ENCODE assay signal across 9 cellular contexts in genomic region chr12:14949631-14950030, GRCh38. TPM values are rescaled to one million over a fixed set of nuclear protein-coding genes. Genes with fewer than 3 reads are reported as not detected.
DNase-seq lines count a peak whose midpoint lies in the region; ATAC-seq and TF ChIP-seq lines count a peak whose summit lies in the region.
"Had no signal": no experiment of that assay in that cellular context is flagged by ENCODE, and none has a peak within 500 bp of the region (broad histone marks: within the 10 kb centered on the region; RNA-seq: fewer than 3 reads in every experiment).

No MANE protein-coding gene starts in this region.

- peaks cover 56% of the 10 kb centered on the region for H3K4me1 Mint-ChIP-seq in endothelial cell (ENCODE audit: unreplicated experiment)

- peaks cover 3% of the 10 kb centered on the region for H3K27me3 Mint-ChIP-seq in endothelial cell (ENCODE audit: unreplicated experiment)

- peak overlapping the region; percentile 72 for H3K4me3 Mint-ChIP-seq in endothelial cell (ENCODE audit: unreplicated experiment)

- H3K9me3 Mint-ChIP-seq in endothelial cell (ENCODE audit: unreplicated experiment): no peaks in the 10 kb centered on the region

- H3K79me2 ChIP-seq in smooth muscle cell (ENCODE audit: low read depth): no peaks in the 10 kb centered on the region

- peak overlapping the region; percentile 78 for H3K4me2 ChIP-seq in smooth muscle cell

- TF ChIP-seq CTCF in GM12864 (IDR thresholded peaks at IDR 0.05; ENCODE audit: low read depth, low read length, missing control alignments) (no peak), Peyer's patch (IDR thresholded peaks at IDR 0.05) (no peak), endothelial cell (IDR thresholded peaks at IDR 0.05; ENCODE audit: unreplicated experiment) (no peak), smooth muscle cell (IDR thresholded peaks at IDR 0.05; ENCODE audit: borderline replicate concordance, insufficient read depth, poor library complexity, severe bottlenecking) (no peak)

- WGBS in smooth muscle cell (ENCODE audit: low lambda C conversion rate): 96% methylated on average over 5 of the region's 5 CpGs

- no peak overlapping the region for H3K9ac ChIP-seq in smooth muscle cell (ENCODE audit: low read depth)

- H3F3A ChIP-seq in smooth muscle cell (ENCODE audit: low read depth): peaks cover 21% of the 10 kb centered on the region

- H3K4me3 ChIP-seq in GM12864 (ENCODE audit: low read depth, low read length) (peak overlapping the region; percentile 10; the same call in 1 of the 2 replicates), Peyer's patch (no peak overlapping the region), smooth muscle cell (no peak overlapping the region)

- H3K4me1 ChIP-seq in Peyer's patch (peaks cover 0 to 27% (median 14%) of the 10 kb centered on the region in 4 donors), smooth muscle cell (ENCODE audit: low read depth) (peaks cover 27% of the 10 kb centered on the region)

- no peak for DNase-seq in GM12864 (ENCODE audit: low read depth)
- DNase-seq in Peyer's patch: no peak
- no peak for DNase-seq in endothelial cell (ENCODE audit: low spot score)
- DNase-seq in smooth muscle cell (lab: John Stamatoyannopoulos, UW; ENCODE audit: unreplicated experiment): no peak

- peak overlapping the region in 3 of 4 donors; percentile 72 to 90 (median 73) for H3K27ac ChIP-seq in Peyer's patch
- H3K27ac ChIP-seq in smooth muscle cell (ENCODE audit: low read depth): peak overlapping the region; percentile 98

- ATAC-seq in HG03469 (IDR thresholded peaks at IDR 0.05; ENCODE audit: unreplicated experiment) (no peak), GM19351 (IDR thresholded peaks at IDR 0.05; ENCODE audit: unreplicated experiment) (no peak), GM18858 (IDR thresholded peaks at IDR 0.05; ENCODE audit: unreplicated experiment) (no peak)

- peak overlapping the region; percentile 98 for H3K27ac Mint-ChIP-seq in endothelial cell (ENCODE audit: unreplicated experiment)

- no peaks in the 10 kb centered on the region for H3K27me3 ChIP-seq in Peyer's patch
- no peaks in the 10 kb centered on the region for H3K27me3 ChIP-seq in smooth muscle cell (ENCODE audit: low read depth)

- peaks cover 40% of the 10 kb centered on the region for H3K36me3 Mint-ChIP-seq in endothelial cell (ENCODE audit: low read depth, unreplicated experiment)

- no peaks in the 10 kb centered on the region for H4K20me1 ChIP-seq in smooth muscle cell (ENCODE audit: low read depth)

- TF ChIP-seq POLR2A in Peyer's patch (IDR thresholded peaks at IDR 0.05): no peak

- peak overlapping the region; percentile 74 for H2AFZ ChIP-seq in smooth muscle cell (ENCODE audit: low read depth)

- H3K36me3 ChIP-seq in Peyer's patch (no peaks in the 10 kb centered on the region), smooth muscle cell (ENCODE audit: low read depth) (no peaks in the 10 kb centered on the region)

- H3K9me3 ChIP-seq in Peyer's patch (no peaks in the 10 kb centered on the region), smooth muscle cell (replicated peaks; ENCODE audit: low read depth) (no peaks in the 10 kb centered on the region)

RNA-seq across cellular contexts. Expression of gene ERP27, which starts 11.3 kb away (rescaled TPM):
- 1 to 10 TPM in 2 of 4 donors, under 1 TPM in 1, not detected in 1; 0.94 to 2.5 (median 1.2) TPM for total RNA-seq in Peyer's patch
- total RNA-seq in endothelial cell (ENCODE audit: unreplicated experiment): 0.46 TPM
- total RNA-seq in smooth muscle cell: 3.9 and 7.8 TPM in 2 replicates
- 2.7 and 12.3 TPM in 2 replicates for polyA plus RNA-seq in smooth muscle cell
- total RNA-seq: LHCN-M2 had no signal

RNA-seq across cellular contexts. Expression of gene ARHGDIB, which starts 11.8 kb away (rescaled TPM):
- total RNA-seq in Peyer's patch (100 to 1,000 TPM in 1 of 4 donors, 10 to 100 TPM in 3; 17.1 to 290 (median 57.1) TPM), endothelial cell (ENCODE audit: unreplicated experiment) (217 TPM), smooth muscle cell (31.5 and 36.4 TPM in 2 replicates)
- 35.8 and 39.2 TPM in 2 replicates for polyA plus RNA-seq in smooth muscle cell

RNA-seq across cellular contexts. Expression of gene PDE6H, which starts 23.2 kb away (rescaled TPM):
- total RNA-seq in Peyer's patch (not detected), endothelial cell (ENCODE audit: unreplicated experiment) (not detected), smooth muscle cell (not detected in 2 replicates)
- polyA plus RNA-seq in smooth muscle cell: not detected in 2 replicates
- total RNA-seq: LHCN-M2, pulmonary artery endothelial cell had no signal
